18 cellular contexts compared by ENCODE assay signal in the genomic region with DNA sequence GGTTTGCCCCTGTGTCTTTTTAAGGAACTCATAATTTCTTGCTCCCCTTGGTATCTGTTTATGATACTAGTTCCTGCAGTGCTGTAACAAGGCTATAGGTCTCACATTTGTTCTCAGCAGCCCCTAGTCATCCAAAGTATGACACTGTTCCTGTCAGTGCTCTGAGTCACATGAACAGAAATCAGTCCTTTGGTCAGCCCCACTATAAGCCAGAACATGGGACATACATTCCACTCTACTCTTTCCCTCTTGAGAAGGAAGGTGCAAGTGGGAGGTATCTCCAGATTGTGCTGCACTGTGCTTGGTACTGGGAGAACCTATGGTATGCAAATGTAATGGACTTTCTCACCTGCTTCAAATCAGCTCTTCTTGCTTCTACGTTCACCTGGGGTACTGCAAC.
A peak's percentile ranks its signal among the peaks of the same experiment; 100 is the strongest.
DNase-seq lines count a peak whose midpoint lies in the region; ATAC-seq, FAIRE-seq and TF ChIP-seq lines count a peak whose summit lies in the region.
"Had no signal": no experiment of that assay in that cellular context is flagged by ENCODE, and none has a peak within 500 bp of the region (broad histone marks: within the 10 kb centered on the region; RNA-seq: fewer than 3 reads in every experiment).

No MANE protein-coding gene starts in this region.

- DNase-seq in AG10803 (ENCODE audit: low read depth), result peak; percentile 12
- DNase-seq in HCT116 (ENCODE audit: low read depth, low spot score), result no peak
- DNase-seq in SK-N-MC (ENCODE audit: low read depth, low spot score), result no peak
- peak in 1 of 2 donors; percentile 18 for DNase-seq in foreskin keratinocyte
- no peak for DNase-seq in GM12892 (ENCODE audit: insufficient read length)
- no peak for DNase-seq in effector memory CD4-positive, alpha-beta T cell
- no peak for DNase-seq in HAP-1 (ENCODE audit: low spot score in 2 of 2)
- DNase-seq: amniotic stem cell, NCI-H1436, NCI-H510A treated with DMSO at 0.1 percent for 48 hours, SIG-M5 had no signal

- TF ChIP-seq CTCF in AG10803 (conservative IDR thresholded peaks at IDR 0.05; ENCODE audit: low read length), result no peak
- TF ChIP-seq CTCF in HCT116 (IDR thresholded peaks at IDR 0.05 in 2 of 3, conservative IDR thresholded peaks at IDR 0.05 in 1 of 3; ENCODE audit: borderline replicate concordance in 1 of 3, insufficient read depth in 1 of 3, low read depth in 2 of 3, low read length in 2 of 3), result no peak
- no peak for TF ChIP-seq CTCF in foreskin keratinocyte (conservative IDR thresholded peaks at IDR 0.05)

- intact Hi-C loops in HCT116 (cut with micrococcal nuclease), result no loop called here

- CTCF ChIA-PET in HCT116 (lab: Charles Lee), result no interaction called here

- 0 out of 2 replicates have a peak, but pooled peaks cover 1% of the 10 kb centered on the region for H4K20me1 ChIP-seq in HCT116 (ENCODE audit: insufficient read depth)

- no peak overlapping the region for H3K4me3 ChIP-seq in AG10803 (ENCODE audit: low read length)
- H3K4me3 ChIP-seq in HCT116 (replicated peaks in 1 of 2; ENCODE audit: low read depth in 1 of 2, low read length in 2 of 2), result no peak overlapping the region
- H3K4me3 ChIP-seq in SK-N-MC, result no peak overlapping the region
- no peak overlapping the region for H3K4me3 ChIP-seq in effector memory CD4-positive, alpha-beta T cell (ENCODE audit: insufficient read depth, low read depth, low read length, poor library complexity, severe bottlenecking)
- no peak overlapping the region for H3K4me3 ChIP-seq in HAP-1
- H3K4me3 ChIP-seq: coronary artery, lung, neural progenitor cell, right atrium auricular region had no signal

- H3K27me3 ChIP-seq in HCT116 (ENCODE audit: insufficient read depth, low read length), result no peaks in the 10 kb centered on the region
- no peaks in the 10 kb centered on the region for H3K27me3 ChIP-seq in foreskin keratinocyte
- H3K27me3 ChIP-seq in effector memory CD4-positive, alpha-beta T cell (replicated peaks; ENCODE audit: control insufficient read depth, insufficient read depth, low read length, poor library complexity, severe bottlenecking), result no peaks in the 10 kb centered on the region
- no peaks in the 10 kb centered on the region for H3K27me3 ChIP-seq in HAP-1 (ENCODE audit: low read depth)
- H3K27me3 ChIP-seq: neural progenitor cell, right atrium auricular region had no signal

- H2AFZ ChIP-seq in HCT116 (ENCODE audit: low read depth, low read length, poor library complexity, severe bottlenecking), result no peak overlapping the region
- H2AFZ ChIP-seq: neural progenitor cell had no signal

- TF ChIP-seq POLR2A in HCT116 (IDR thresholded peaks at IDR 0.05; ENCODE audit: borderline replicate concordance, extremely low read depth, insufficient read depth, insufficient read length), result no peak
- TF ChIP-seq POLR2A in GM12892 (IDR thresholded peaks at IDR 0.05; ENCODE audit: low read depth, low read length), result no peak

- no peak overlapping the region for H3K4me2 ChIP-seq in HCT116 (ENCODE audit: low read length)
- H3K4me2 ChIP-seq: neural progenitor cell had no signal

- POLR2A ChIA-PET in HCT116 (lab: Charles Lee), result no interaction called here

- RAD21 ChIA-PET in HCT116 (lab: Charles Lee; ENCODE audit: low non-redundant PET in 1 of 2, low total read pairs in 2 of 2, uncharacterized antibody in 2 of 2, unreplicated experiment in 2 of 2), result no interaction called here

- H3K4me1 ChIP-seq in HCT116 (ENCODE audit: control insufficient read depth in 1 of 2, insufficient read depth in 2 of 2, low read length in 2 of 2) (no peaks in the 10 kb centered on the region), foreskin keratinocyte (no peaks in the 10 kb centered on the region), HAP-1 (no peaks in the 10 kb centered on the region)
- H3K4me1 ChIP-seq in effector memory CD4-positive, alpha-beta T cell (ENCODE audit: control insufficient read depth, insufficient read depth, low read length, poor library complexity, severe bottlenecking), result no peaks in the 10 kb centered on the region
- H3K4me1 ChIP-seq: neural progenitor cell, right atrium auricular region had no signal

- TF ChIP-seq RAD21 in HCT116 (IDR thresholded peaks at IDR 0.05; ENCODE audit: low read depth), result no peak

- in situ Hi-C loops in HAP-1 (cut with MboI; ENCODE audit: low sequenced_read_pairs), result no loop called here

- no TSS peak for BruUV-seq in HCT116 (replicated peaks; lab: Mats Ljungman, UMichigan)

- H3K79me2 ChIP-seq in HCT116 (ENCODE audit: insufficient read depth, low read length), result no peaks in the 10 kb centered on the region

- H3K9ac ChIP-seq in HCT116 (ENCODE audit: low read length), result no peak overlapping the region
- H3K9ac ChIP-seq in SK-N-MC (ENCODE audit: insufficient read length), result no peak overlapping the region
- H3K9ac ChIP-seq: neural progenitor cell had no signal

- FAIRE-seq in GM12892 (lab: Jason Lieb, UNC), result no peak
- FAIRE-seq: GM12891 had no signal

- peaks cover 26 to 35% of the 10 kb centered on the region in 2 experiments; a peak in 3 of 4 replicates for H3K36me3 ChIP-seq in HCT116 (ENCODE audit: control insufficient read depth in 1 of 2, insufficient read depth in 2 of 2, low read length in 2 of 2)
- H3K36me3 ChIP-seq in SK-N-MC (ENCODE audit: insufficient read depth, low read length), result peaks cover 44% of the 10 kb centered on the region
- peaks cover 33% of the 10 kb centered on the region for H3K36me3 ChIP-seq in effector memory CD4-positive, alpha-beta T cell (ENCODE audit: control insufficient read depth, insufficient read depth, low read length)
- H3K36me3 ChIP-seq in HAP-1 (replicated peaks), result peaks cover 35% of the 10 kb centered on the region
- H3K36me3 ChIP-seq: neural progenitor cell had no signal

- no peak overlapping the region for H3K27ac ChIP-seq in HCT116 (ENCODE audit: low read depth, low read length)
- 0 out of 2 replicates have a peak overlapping the region, but pooled peaks have one; percentile 46 for H3K27ac ChIP-seq in SK-N-MC
- H3K27ac ChIP-seq in foreskin keratinocyte, result no peak overlapping the region
- H3K27ac ChIP-seq in effector memory CD4-positive, alpha-beta T cell (ENCODE audit: insufficient read depth, low read length, poor library complexity, severe bottlenecking), result no peak overlapping the region
- H3K27ac ChIP-seq: coronary artery, neural progenitor cell, right atrium auricular region, VCaP had no signal

- ATAC-seq in HCT116, result peak; percentile 31; the same call in 1 of the 2 replicates
- ATAC-seq in foreskin keratinocyte, result peak; percentile 58
- no peak for ATAC-seq in HG03571 (IDR thresholded peaks at IDR 0.05; ENCODE audit: unreplicated experiment)

- no peaks in the 10 kb centered on the region for H3K9me2 ChIP-seq in HCT116 (ENCODE audit: insufficient read depth)

- H3K9me3 ChIP-seq in HCT116 (ENCODE audit: control insufficient read depth in 1 of 2, insufficient read depth in 1 of 2, low read depth in 1 of 2, low read length in 2 of 2), result no peaks in the 10 kb centered on the region
- no peaks in the 10 kb centered on the region for H3K9me3 ChIP-seq in SK-N-MC (ENCODE audit: low read depth, low read length)
- H3K9me3 ChIP-seq in effector memory CD4-positive, alpha-beta T cell (ENCODE audit: control insufficient read depth, low read length), result no peaks in the 10 kb centered on the region
- H3K9me3 ChIP-seq in HAP-1, result no peaks in the 10 kb centered on the region
- H3K9me3 ChIP-seq: right atrium auricular region had no signal

TF ChIP-seq in HCT116, 20 proteins besides CTCF, POLR2A, EP300 and RAD21 (continues in another document):
- no peak for TF ChIP-seq YY1 (IDR thresholded peaks at IDR 0.05; ENCODE audit: extremely low read depth, insufficient replicate concordance, low read depth, low read length)
- TF ChIP-seq SP1 (IDR thresholded peaks at IDR 0.05; ENCODE audit: low read depth), result no peak
- TF ChIP-seq, protein P1, sequence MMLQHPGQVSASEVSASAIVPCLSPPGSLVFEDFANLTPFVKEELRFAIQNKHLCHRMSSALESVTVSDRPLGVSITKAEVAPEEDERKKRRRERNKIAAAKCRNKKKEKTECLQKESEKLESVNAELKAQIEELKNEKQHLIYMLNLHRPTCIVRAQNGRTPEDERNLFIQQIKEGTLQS (IDR thresholded peaks at IDR 0.05), result no peak
- TF ChIP-seq TCF7L2 (IDR thresholded peaks at IDR 0.05; ENCODE audit: borderline replicate concordance, extremely low read depth, insufficient read depth, insufficient read length), result no peak
- no peak for TF ChIP-seq EZH2phosphoT487 (IDR thresholded peaks at IDR 0.05; ENCODE audit: borderline replicate concordance)
- TF ChIP-seq ZNF274 (IDR thresholded peaks at IDR 0.05; ENCODE audit: low read depth, low read length), result no peak
- no peak for TF ChIP-seq EZH2 (IDR thresholded peaks at IDR 0.05)
- TF ChIP-seq, protein P2, sequence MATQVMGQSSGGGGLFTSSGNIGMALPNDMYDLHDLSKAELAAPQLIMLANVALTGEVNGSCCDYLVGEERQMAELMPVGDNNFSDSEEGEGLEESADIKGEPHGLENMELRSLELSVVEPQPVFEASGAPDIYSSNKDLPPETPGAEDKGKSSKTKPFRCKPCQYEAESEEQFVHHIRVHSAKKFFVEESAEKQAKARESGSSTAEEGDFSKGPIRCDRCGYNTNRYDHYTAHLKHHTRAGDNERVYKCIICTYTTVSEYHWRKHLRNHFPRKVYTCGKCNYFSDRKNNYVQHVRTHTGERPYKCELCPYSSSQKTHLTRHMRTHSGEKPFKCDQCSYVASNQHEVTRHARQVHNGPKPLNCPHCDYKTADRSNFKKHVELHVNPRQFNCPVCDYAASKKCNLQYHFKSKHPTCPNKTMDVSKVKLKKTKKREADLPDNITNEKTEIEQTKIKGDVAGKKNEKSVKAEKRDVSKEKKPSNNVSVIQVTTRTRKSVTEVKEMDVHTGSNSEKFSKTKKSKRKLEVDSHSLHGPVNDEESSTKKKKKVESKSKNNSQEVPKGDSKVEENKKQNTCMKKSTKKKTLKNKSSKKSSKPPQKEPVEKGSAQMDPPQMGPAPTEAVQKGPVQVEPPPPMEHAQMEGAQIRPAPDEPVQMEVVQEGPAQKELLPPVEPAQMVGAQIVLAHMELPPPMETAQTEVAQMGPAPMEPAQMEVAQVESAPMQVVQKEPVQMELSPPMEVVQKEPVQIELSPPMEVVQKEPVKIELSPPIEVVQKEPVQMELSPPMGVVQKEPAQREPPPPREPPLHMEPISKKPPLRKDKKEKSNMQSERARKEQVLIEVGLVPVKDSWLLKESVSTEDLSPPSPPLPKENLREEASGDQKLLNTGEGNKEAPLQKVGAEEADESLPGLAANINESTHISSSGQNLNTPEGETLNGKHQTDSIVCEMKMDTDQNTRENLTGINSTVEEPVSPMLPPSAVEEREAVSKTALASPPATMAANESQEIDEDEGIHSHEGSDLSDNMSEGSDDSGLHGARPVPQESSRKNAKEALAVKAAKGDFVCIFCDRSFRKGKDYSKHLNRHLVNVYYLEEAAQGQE (IDR thresholded peaks at IDR 0.05; ENCODE audit: low read depth), result no peak
- no peak for TF ChIP-seq CBX3 (IDR thresholded peaks at IDR 0.05; ENCODE audit: low read depth)
- no peak for TF ChIP-seq FOSL1 (IDR thresholded peaks at IDR 0.05; ENCODE audit: low read depth)
- TF ChIP-seq JUND (IDR thresholded peaks at IDR 0.05), result no peak
